In genomic region chr12:52010152-52010622, GRCh38 we compare ENCODE assay signal across 8 cellular contexts. TPM values are rescaled to one million over a fixed set of nuclear protein-coding genes. Genes with fewer than 3 reads are reported as not detected.
DNase-seq lines count a peak whose midpoint lies in the region; ATAC-seq and TF ChIP-seq lines count a peak whose summit lies in the region.

No MANE protein-coding gene starts in this region.

- H4K20me1 ChIP-seq in Loucy (ENCODE audit: insufficient read depth, low read length, poor library complexity, severe bottlenecking) = no peaks in the 10 kb centered on the region

- H3K9ac ChIP-seq in Loucy (ENCODE audit: low read depth, low read length, poor library complexity, severe bottlenecking) (peak overlapping the region; percentile 31), duodenal mucosa (ENCODE audit: low read depth in 1 of 2, low read length in 2 of 2) (peak overlapping the region in 1 of 2 donors; percentile 38)

- DNase-seq in lung (ENCODE audit: low spot score) = peak; percentile 57
- DNase-seq in activated CD4-positive, alpha-beta T cell treated with anti-CD3 and anti-CD28 coated beads for 1 hour = no peak
- DNase-seq in activated naive CD4-positive, alpha-beta T cell (lab: John Stamatoyannopoulos, UW) = no peak

- peak overlapping the region; percentile 22; the same call in 1 of the 2 replicates for H2AFZ ChIP-seq in Loucy (ENCODE audit: low read length)

- no peaks in the 10 kb centered on the region for H3K36me3 ChIP-seq in Loucy (ENCODE audit: insufficient read depth, low read length)
- H3K36me3 ChIP-seq in duodenal mucosa (ENCODE audit: control insufficient read depth in 1 of 2, insufficient read depth in 2 of 2, low read length in 2 of 2) = peaks cover 0 to 8% of the 10 kb centered on the region in 2 donors
- peaks cover 0 to 26% of the 10 kb centered on the region in 2 donors for H3K36me3 ChIP-seq in lung (ENCODE audit: control insufficient read depth in 2 of 2, insufficient read depth in 2 of 2, low read length in 2 of 2)
- H3K36me3 ChIP-seq in thymus (ENCODE audit: control insufficient read depth, insufficient read depth) = peaks cover under 1% of the 10 kb centered on the region

- H3K27me3 ChIP-seq in Loucy (ENCODE audit: insufficient read depth, low read length, poor library complexity, severe bottlenecking) (peaks cover 4% of the 10 kb centered on the region), duodenal mucosa (ENCODE audit: control insufficient read depth in 1 of 2, insufficient read depth in 2 of 2, low read length in 2 of 2) (peaks cover 9 to 16% of the 10 kb centered on the region in 2 donors), lung (ENCODE audit: control insufficient read depth, insufficient read depth) (no peaks in the 10 kb centered on the region), thymus (ENCODE audit: control insufficient read depth, insufficient read depth) (peaks cover 15% of the 10 kb centered on the region)

- TF ChIP-seq CTCF in Loucy (conservative IDR thresholded peaks at IDR 0.05; ENCODE audit: low read length) (no peak), lung (IDR thresholded peaks at IDR 0.05; ENCODE audit: control extremely low read depth, extremely low read depth) (no peak)

- H3K4me1 ChIP-seq in Loucy (ENCODE audit: insufficient read depth, low read length, poor library complexity, severe bottlenecking) = peaks cover 33% of the 10 kb centered on the region
- peaks cover 0 to 36% of the 10 kb centered on the region in 2 donors for H3K4me1 ChIP-seq in duodenal mucosa (ENCODE audit: control insufficient read depth in 1 of 2, insufficient read depth in 2 of 2, low read length in 2 of 2)
- H3K4me1 ChIP-seq in lung (ENCODE audit: control insufficient read depth in 2 of 2, insufficient read depth in 2 of 2, low read length in 2 of 2) = peaks cover 0 to 8% of the 10 kb centered on the region in 2 donors
- H3K4me1 ChIP-seq in thymus (ENCODE audit: control insufficient read depth, insufficient read depth, low read length) = peaks cover 5% of the 10 kb centered on the region

- no peaks in the 10 kb centered on the region for H3K9me2 ChIP-seq in Loucy (replicated peaks; ENCODE audit: low read depth, low read length)

- ATAC-seq in lung (ENCODE audit: insufficient read depth, low FRiP score) (peak; percentile 38), GM19351 (IDR thresholded peaks at IDR 0.05; ENCODE audit: unreplicated experiment) (no peak), HG02973 (IDR thresholded peaks at IDR 0.05; ENCODE audit: unreplicated experiment) (no peak)

- peak overlapping the region; percentile 22 for H3K4me2 ChIP-seq in Loucy (ENCODE audit: low read depth, low read length, poor library complexity, severe bottlenecking)

- no peaks in the 10 kb centered on the region for H3F3A ChIP-seq in Loucy (ENCODE audit: low read depth)

- H3K27ac ChIP-seq in duodenal mucosa (ENCODE audit: low read depth, low read length) (peak overlapping the region; percentile 14), lung (ENCODE audit: low read depth in 1 of 2, low read length in 1 of 2) (peak overlapping the region; percentile 76 to 88), thymus (ENCODE audit: low read depth) (peak overlapping the region; percentile 2)

- no peaks in the 10 kb centered on the region for H3K79me2 ChIP-seq in Loucy (ENCODE audit: insufficient read depth, low read length)

- WGBS in lung, 2 donors = 25 to 33% methylated on average over 10 to 11 of the region's 11 CpGs
- 72% methylated on average over 11 of the region's 11 CpGs for WGBS in thymus

- no peak overlapping the region for H3K4me3 ChIP-seq in Loucy (ENCODE audit: low read length, poor library complexity, severe bottlenecking)
- H3K4me3 ChIP-seq in duodenal mucosa (ENCODE audit: low read depth in 1 of 2, low read length in 2 of 2) = no peak overlapping the region
- H3K4me3 ChIP-seq in lung = no peak overlapping the region
- no peak overlapping the region for H3K4me3 ChIP-seq in thymus (ENCODE audit: low read length)

- H3K9me3 ChIP-seq in Loucy (ENCODE audit: insufficient read depth, low read depth, low read length) (no peaks in the 10 kb centered on the region), duodenal mucosa (ENCODE audit: control insufficient read depth in 1 of 2, low read length in 2 of 2) (no peaks in the 10 kb centered on the region), lung (ENCODE audit: control insufficient read depth in 2 of 2, insufficient read depth in 1 of 2, low read length in 1 of 2) (no peaks in the 10 kb centered on the region), thymus (ENCODE audit: control insufficient read depth) (no peaks in the 10 kb centered on the region)

RNA-seq across cellular contexts. Expression of gene TAMALIN, which starts 3.4 kb away (rescaled TPM):
- total RNA-seq in lung = 10 to 100 TPM; 31.4 to 84.0 TPM
- polyA plus RNA-seq in lung (10 to 100 TPM; 52.9 to 68.0 TPM), thymus (47.4 TPM)

RNA-seq across cellular contexts. Expression of gene NR4A1, which starts 41.1 kb away (rescaled TPM):
- total RNA-seq in lung = 10 to 100 TPM; 56.8 to 77.9 TPM
- polyA plus RNA-seq in lung = 10 to 100 TPM; 45.1 to 67.3 TPM
- 106 TPM for polyA plus RNA-seq in thymus

RNA-seq across cellular contexts. Expression of gene ACVR1B, which starts 58.7 kb away (rescaled TPM):
- total RNA-seq in lung = 10 to 100 TPM; 14.0 to 41.7 TPM
- 10 to 100 TPM; 14.3 to 27.7 TPM for polyA plus RNA-seq in lung
- polyA plus RNA-seq in thymus = 9.9 TPM

RNA-seq across cellular contexts. Expression of gene ATG101, which starts 59.6 kb away (rescaled TPM):
- total RNA-seq in lung = 10 to 100 TPM; 22.1 to 37.2 TPM
- 10 to 100 TPM; 36.2 to 64.3 TPM for polyA plus RNA-seq in lung
- polyA plus RNA-seq in thymus = 36.7 TPM

Comparison
In these comparisons a context has a peak if more than half of its experiments do, and no peak if none do; other contexts are left out.
1. H3K27ac ChIP-seq: peak in every context shown above with its lines; median percentile 82 in lung; 14 in duodenal mucosa; 2 in thymus.